ENCODE assay signal across 8 cellular contexts in the genomic region with DNA sequence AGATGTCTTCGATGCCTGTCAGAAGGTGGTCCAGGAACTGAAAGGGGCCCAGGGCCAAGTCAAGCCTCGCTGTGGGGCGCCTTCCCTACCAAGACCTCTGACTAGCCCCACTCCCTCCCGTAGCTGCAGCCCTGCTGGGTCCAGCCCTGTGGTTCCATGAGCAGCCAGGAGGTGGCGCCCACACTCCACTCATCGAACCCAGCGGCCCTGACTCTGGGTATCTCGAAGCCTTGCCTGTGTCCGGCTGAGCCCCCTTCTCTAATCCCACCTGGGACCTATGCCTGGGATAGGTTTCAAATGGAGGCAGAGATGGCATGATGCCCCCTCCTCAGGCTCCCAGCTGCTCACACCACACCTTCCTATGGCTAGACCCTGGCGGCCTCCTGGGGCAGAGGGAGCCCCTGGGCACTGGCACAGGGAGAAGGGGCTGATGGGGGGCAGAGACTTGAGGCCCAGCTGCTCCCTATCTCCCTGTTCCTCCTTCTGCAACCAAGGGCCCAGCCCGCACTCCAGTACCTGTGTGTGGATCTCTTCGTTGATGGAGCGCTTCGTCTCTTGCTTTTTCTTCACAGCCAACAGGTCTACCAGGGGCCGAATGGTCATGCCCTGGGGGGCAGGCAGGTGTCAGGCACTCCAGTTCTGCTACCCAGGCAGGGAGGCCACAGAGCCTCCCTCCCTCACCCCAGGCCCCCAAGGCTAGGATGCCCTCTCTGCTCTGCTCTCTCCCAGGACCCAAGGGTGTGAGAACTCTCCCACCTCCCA. TPM values are rescaled to one million over a fixed set of nuclear protein-coding genes. Genes with fewer than 3 reads are reported as not detected.
DNase-seq lines count a peak whose midpoint lies in the region; TF ChIP-seq lines count a peak whose summit lies in the region.

No MANE protein-coding gene starts in this region.

- no peak overlapping the region for H3K4me3 ChIP-seq in breast epithelium

- H3K27me3 ChIP-seq in breast epithelium, result no peaks in the 10 kb centered on the region

- TF ChIP-seq CTCF in breast epithelium (IDR thresholded peaks at IDR 0.05), result peak; percentile 91 to 99 (median 98)

- intact Hi-C loops in breast epithelium (cut with DNase I; ENCODE audit: low total_unique reads), result loop anchor here (5.0 kb wide), 1 partner anchor 179 kb away; no protein-coding TSS in a partner anchor

- H3K27ac ChIP-seq in breast epithelium, result no peak overlapping the region

- no peaks in the 10 kb centered on the region for H3K9me3 ChIP-seq in breast epithelium

- DNase-seq in NCI-H1436 (lab: John Stamatoyannopoulos, UW) (peak; percentile 65), NCI-H1436 treated with DMSO at 0.1 percent for 48 hours (lab: John Stamatoyannopoulos, UW) (no peak), NCI-H1092 treated with DMSO at 0.1 percent for 48 hours (lab: John Stamatoyannopoulos, UW) (peak; percentile 57), breast epithelium (ENCODE audit: low spot score in 2 of 2) (peak; percentile 64 to 82), kidney tubule cell (ENCODE audit: low spot score) (peak; percentile 60), dedifferentiated amniotic fluid mesenchymal stem cell (ENCODE audit: extremely low spot score) (no peak)
- peak; percentile 58 to 79 (median 68) for DNase-seq in activated CD4-positive, CD25-positive, alpha-beta regulatory T cell (lab: John Stamatoyannopoulos, UW)
- DNase-seq in stimulated activated CD4-positive, alpha-beta T cell treated with anti-CD3 and anti-CD28 coated beads, Interleukin-4, amount 100 ng/mL, for 4 hours, result peak; percentile 63 to 81

- H3K36me3 ChIP-seq in breast epithelium, result no peaks in the 10 kb centered on the region

- TF ChIP-seq POLR2A in breast epithelium (IDR thresholded peaks at IDR 0.05), result no peak

- peaks cover 16 to 19% of the 10 kb centered on the region in 2 donors for H3K4me1 ChIP-seq in breast epithelium

RNA-seq across cellular contexts. Expression of a gene that starts 52.0 kb away (rescaled TPM):
- total RNA-seq in breast epithelium, result 10 to 100 TPM in 2 of 3 donors, 1 to 10 TPM in 1; 6.1 to 14.2 (median 13.8) TPM

Comparison
In these comparisons a context has a peak if more than half of its experiments do, and no peak if none do; other contexts are left out.
1. DNase-seq: peak in NCI-H1436 (single experiment), NCI-H1092 treated with DMSO at 0.1 percent for 48 hours (single experiment), activated CD4-positive, CD25-positive, alpha-beta regulatory T cell (4 of 4), breast epithelium (2 of 2), kidney tubule cell (single experiment) and stimulated activated CD4-positive, alpha-beta T cell treated with anti-CD3 and anti-CD28 coated beads, Interleukin-4, amount 100 ng/mL, for 4 hours (2 of 2); none in NCI-H1436 treated with DMSO at 0.1 percent for 48 hours (single experiment) and dedifferentiated amniotic fluid mesenchymal stem cell (single experiment).